Comparison of ENCODE assay signal across 3 cellular contexts in the genomic region with DNA sequence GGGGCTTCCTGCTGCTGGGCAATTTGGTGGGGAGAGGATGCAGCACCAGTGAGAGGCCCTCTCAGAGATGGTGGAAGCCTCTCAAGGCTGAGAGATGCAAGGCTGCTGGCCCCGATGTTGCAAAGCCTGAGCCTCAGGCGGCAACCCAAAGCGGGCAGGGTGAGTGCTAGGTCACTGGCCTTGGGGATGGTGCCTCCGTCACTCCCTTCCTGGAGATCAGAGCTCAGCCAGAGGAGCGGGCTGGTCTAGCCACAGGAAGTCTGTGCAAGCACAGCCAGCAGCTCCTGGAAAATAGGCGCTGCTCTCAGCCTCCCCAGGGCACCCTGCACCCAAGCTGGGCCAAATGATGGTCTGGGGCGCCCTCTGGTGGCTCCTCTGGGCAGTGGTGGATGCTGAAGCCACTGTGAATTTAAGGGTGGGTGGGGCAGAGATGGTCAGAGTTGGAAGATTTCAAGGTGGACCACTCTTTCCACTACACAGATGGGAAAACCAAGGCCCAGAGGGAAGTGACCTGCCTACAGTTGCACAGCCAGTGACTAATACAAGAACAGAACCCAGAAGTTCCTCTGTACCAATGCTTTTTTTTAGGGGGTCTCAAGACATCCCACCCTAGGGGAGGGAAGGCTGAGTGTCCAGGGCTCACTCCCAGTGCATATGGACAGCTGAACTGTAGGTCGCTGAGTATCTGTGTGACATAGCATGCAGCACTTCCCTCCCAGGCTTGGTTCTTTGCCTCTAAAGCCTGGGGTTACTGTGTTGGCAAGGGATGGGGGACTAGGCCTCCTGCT.
TF ChIP-seq lines count a peak whose summit lies in the region.

No MANE protein-coding gene starts in this region.

TF ChIP-seq in GM12891, 5 proteins besides CTCF, POLR2A, EP300 and RAD21:
- TF ChIP-seq SPI1 (IDR thresholded peaks at IDR 0.05; ENCODE audit: low read depth, low read length): no peak
- TF ChIP-seq POLR2AphosphoS5 (IDR thresholded peaks at IDR 0.05; ENCODE audit: low read depth, low read length): no peak
- TF ChIP-seq POU2F2 (IDR thresholded peaks at IDR 0.05; ENCODE audit: low read depth, low read length): peak; percentile 71; the same call in 1 of the 2 replicates

TF ChIP-seq in IMR-90, 13 proteins besides CTCF, POLR2A, EP300 and RAD21 (continued from another document):
- TF ChIP-seq MAZ (IDR thresholded peaks at IDR 0.05; ENCODE audit: borderline replicate concordance, low read depth, low read length) (peak; percentile 81; the same call in 1 of the 2 replicates), MAFK (IDR thresholded peaks at IDR 0.05; ENCODE audit: low read depth, low read length) (no peak), FOS (IDR thresholded peaks at IDR 0.05; ENCODE audit: low read depth, low read length) (no peak)

TF ChIP-seq in PFSK-1, 5 proteins besides CTCF, POLR2A, EP300 and RAD21:
- TF ChIP-seq FOXP2 (optimal IDR thresholded peaks at IDR 0.05; ENCODE audit: borderline replicate concordance, extremely low read depth, extremely low read length, insufficient read depth) (peak; percentile 88), POLR2AphosphoS5 (IDR thresholded peaks at IDR 0.05; ENCODE audit: low read depth, low read length) (no peak), SIN3A (IDR thresholded peaks at IDR 0.05; ENCODE audit: borderline replicate concordance, insufficient read depth, low read length) (no peak)
TF ChIP-seq in PFSK-1: peak in this region for 1.
